8 cellular contexts compared by ENCODE assay signal in the genomic region with DNA sequence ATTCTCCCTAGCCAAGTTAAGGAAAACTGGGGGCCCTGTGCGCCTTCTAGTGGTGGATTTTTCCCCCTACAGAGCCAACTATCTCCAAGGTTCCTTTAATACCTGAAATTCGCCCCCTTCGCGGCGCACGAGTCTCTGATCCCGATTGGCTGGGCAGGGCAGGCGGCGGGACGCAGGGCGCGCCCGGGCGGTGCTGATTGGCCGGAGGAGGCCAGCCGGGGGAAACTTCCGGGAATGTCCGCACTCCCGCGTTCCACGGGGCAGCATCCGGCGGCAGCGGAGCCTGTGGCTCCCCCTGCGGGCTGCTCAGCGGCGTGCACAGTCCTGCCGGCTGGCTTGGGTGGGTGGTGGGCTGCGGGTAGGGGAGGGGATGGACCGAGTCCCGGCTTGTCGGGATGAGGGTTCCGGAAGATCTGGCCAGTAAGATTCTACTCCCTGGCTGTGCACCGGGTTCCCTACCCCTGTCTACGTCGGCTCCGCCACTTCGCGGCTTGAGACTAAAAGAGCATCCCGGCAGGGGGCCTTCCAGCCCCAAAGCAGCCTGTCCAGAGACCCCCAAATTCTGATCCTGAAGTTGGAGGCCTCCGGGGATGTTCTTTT. TPM values are rescaled to one million over a fixed set of nuclear protein-coding genes. Genes with fewer than 3 reads are reported as not detected.
DNase-seq lines count a peak whose midpoint lies in the region; ATAC-seq and TF ChIP-seq lines count a peak whose summit lies in the region.

NABP2 (plus strand) TSS at position 241 of the 600 bp plus-strand sequence. CDS start 515 bp downstream, outside the sequence.

- no peaks in the 10 kb centered on the region for H3K9me3 Mint-ChIP-seq in activated B cell treated with CpG ODN at 0.5 μM for 24 hours

- DNase-seq in AG09309 (ENCODE audit: low read depth) (peak; percentile 88), NCI-H2227 (lab: John Stamatoyannopoulos, UW; ENCODE audit: unreplicated experiment) (peak; percentile 96), activated B cell treated with CpG ODN at 0.5 μM for 24 hours (peak; percentile 88), caudate nucleus (lab: John Stamatoyannopoulos, UW) (peak; percentile 56 to 99 (median 96)), iPS-NIHi7 (ENCODE audit: extremely low spot score) (peak; percentile 100), smooth muscle cell of the brain vasculature (ENCODE audit: low read depth, low spot score) (peak; percentile 95)

- peak within 1 kb of the TSS; percentile 99 for H3K4me3 Mint-ChIP-seq in activated B cell treated with CpG ODN at 0.5 μM for 24 hours

- POLR2A ChIA-PET in activated B cell treated with CpG ODN at 0.5 μM for 24 hours (lab: Charles Lee): no interaction called here

- CTCF ChIA-PET in activated B cell treated with CpG ODN at 0.5 μM for 24 hours (lab: Charles Lee): interaction anchor here (4.0 kb wide), 1 partner anchor 104 kb away, joined by 34 read pairs; the partner anchor contains the start of gene ZC3H10

- H3K36me3 Mint-ChIP-seq in activated B cell treated with CpG ODN at 0.5 μM for 24 hours (ENCODE audit: low read depth): peaks cover 27% of the 10 kb centered on the region

- peak within 1 kb of the TSS; percentile 86 for H3K4me3 ChIP-seq in AG09309 (ENCODE audit: control insufficient read depth, low read depth, low read length)

- ATAC-seq in GM18907 (IDR thresholded peaks at IDR 0.05; ENCODE audit: unreplicated experiment): peak; percentile 67
- peak; percentile 64 for ATAC-seq in HG03159 (IDR thresholded peaks at IDR 0.05; ENCODE audit: unreplicated experiment)
- ATAC-seq in activated B cell treated with CpG ODN at 0.5 μM for 24 hours (ENCODE audit: low read depth): peak; percentile 72

- TF ChIP-seq CTCF in AG09309 (IDR thresholded peaks at IDR 0.05; ENCODE audit: control insufficient read depth, insufficient read depth, low read depth, low read length, missing control alignments): peak; percentile 74
- TF ChIP-seq CTCF in activated B cell treated with CpG ODN at 0.5 μM for 24 hours (IDR thresholded peaks at IDR 0.05): peak; percentile 67

- peak within 1 kb of the TSS; percentile 87 for H3K27ac ChIP-seq in caudate nucleus (ENCODE audit: low read depth, low read length)

- H3K27ac Mint-ChIP-seq in activated B cell treated with CpG ODN at 0.5 μM for 24 hours: peak within 1 kb of the TSS; percentile 98

- no peaks in the 10 kb centered on the region for H3K27me3 Mint-ChIP-seq in activated B cell treated with CpG ODN at 0.5 μM for 24 hours

- intact Hi-C loops in activated B cell treated with CpG ODN at 0.5 μM for 24 hours (cut with micrococcal nuclease): loop anchor here (1.0 to 5.0 kb wide), 10 partner anchors 18 to 486 kb away; partner anchors contain the start of genes ANKRD52, MYL6B, PYM1 and RAB5B

- peaks cover 48% of the 10 kb centered on the region for H3K4me1 Mint-ChIP-seq in activated B cell treated with CpG ODN at 0.5 μM for 24 hours

RNA-seq across cellular contexts. Expression of gene NABP2, which starts in this region (rescaled TPM):
- 27.7 and 31.4 TPM in 2 replicates for total RNA-seq in activated B cell treated with CpG ODN at 0.5 μM for 24 hours

Comparison
In these comparisons a context has a peak if more than half of its experiments do, and no peak if none do; other contexts are left out.
1. Peak in every context shown above with its lines: DNase-seq, ATAC-seq, H3K4me3 ChIP-seq and H3K27ac ChIP-seq.